In the genomic region with DNA sequence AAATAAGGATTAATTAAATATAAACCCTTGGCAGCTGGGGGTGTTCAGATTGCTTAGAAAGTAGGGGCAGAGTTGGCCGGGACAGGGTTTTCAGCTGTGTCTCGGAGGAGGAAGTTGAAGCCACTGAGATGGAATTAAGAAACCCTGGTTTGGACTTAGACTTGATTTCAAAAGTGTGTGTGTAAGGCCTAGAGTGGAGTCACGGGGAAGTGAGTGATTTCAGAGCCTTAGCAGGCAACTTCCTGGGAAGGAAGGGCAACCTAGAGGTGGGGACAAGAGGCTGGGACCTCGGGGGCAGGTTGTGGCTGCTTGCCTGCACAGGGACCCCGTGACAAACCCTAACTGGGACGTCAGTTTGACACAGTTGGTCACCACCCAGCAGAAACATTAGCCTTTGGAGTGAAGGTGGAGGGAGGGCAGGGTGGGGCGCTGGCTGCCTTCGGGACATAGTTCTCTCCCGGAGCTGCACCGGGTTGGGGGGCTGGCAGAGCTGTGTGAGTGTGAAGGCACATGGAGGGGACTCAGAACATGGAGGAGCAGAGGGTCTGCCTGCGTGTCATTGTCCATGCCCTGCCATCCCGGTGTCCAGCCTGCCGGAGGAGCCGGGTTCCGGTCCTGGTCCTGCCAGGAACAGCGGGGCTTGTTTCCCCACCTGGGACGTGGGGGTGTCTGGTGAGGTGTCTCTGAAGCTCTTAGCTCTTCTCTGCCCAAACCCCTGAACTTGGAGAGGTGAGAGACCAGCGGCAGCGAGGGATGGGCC, we compare ENCODE assay signal across 8 cellular contexts. TPM values are rescaled to one million over a fixed set of nuclear protein-coding genes. Genes with fewer than 3 reads are reported as not detected.
A peak's percentile ranks its signal among the peaks of the same experiment; 100 is the strongest.
DNase-seq lines count a peak whose midpoint lies in the region; TF ChIP-seq lines count a peak whose summit lies in the region.

No MANE protein-coding gene starts in this region.

- H3K9ac ChIP-seq in neural cell (ENCODE audit: low read length), result peak overlapping the region; percentile 82

- H3K4me2 ChIP-seq in neural cell (ENCODE audit: low read length), result peak overlapping the region; percentile 94

- peak overlapping the region; percentile 85 to 86 for H3K27ac ChIP-seq in esophagus (ENCODE audit: low read depth in 2 of 2, low read length in 1 of 2)
- no peak overlapping the region for H3K27ac ChIP-seq in neural cell (ENCODE audit: low read length)

- H3K79me2 ChIP-seq in neural cell (replicated peaks; ENCODE audit: insufficient read depth, low read length), result peaks cover 26% of the 10 kb centered on the region

- no peak for TF ChIP-seq CTCF in neural cell (IDR thresholded peaks at IDR 0.05; ENCODE audit: poor library complexity, severe bottlenecking)

- H3K4me3 ChIP-seq in esophagus (ENCODE audit: low read depth in 1 of 2, low read length in 2 of 2) (peak overlapping the region; percentile 65 to 86), neural cell (ENCODE audit: low read length) (peak overlapping the region; percentile 88)

- H3K36me3 ChIP-seq in esophagus (ENCODE audit: control insufficient read depth in 2 of 2, insufficient read depth in 2 of 2, low read length in 1 of 2), result peaks cover 0 to 5% of the 10 kb centered on the region in 2 donors
- no peaks in the 10 kb centered on the region for H3K36me3 ChIP-seq in neural cell (ENCODE audit: insufficient read depth, low read length)

- no peaks in the 10 kb centered on the region for H3F3A ChIP-seq in neural cell (ENCODE audit: insufficient read depth, low read length, poor library complexity, severe bottlenecking)

- no peak for TF ChIP-seq RAD21 in neural cell (conservative IDR thresholded peaks at IDR 0.05)

- H3K9me2 ChIP-seq in neural cell (ENCODE audit: insufficient read depth, low read length), result no peaks in the 10 kb centered on the region

- H3K4me1 ChIP-seq in esophagus (ENCODE audit: control insufficient read depth in 2 of 2, insufficient read depth in 2 of 2, low read length in 1 of 2), result peaks cover 28 to 48% of the 10 kb centered on the region in 2 donors

- H2AFZ ChIP-seq in neural cell (ENCODE audit: low read depth, low read length), result no peak overlapping the region

- DNase-seq in GM04503 (ENCODE audit: low read depth), result peak; percentile 53
- peak; percentile 94 for DNase-seq in SIG-M5 treated with dmso at 0.1 percent for 504 hours (lab: John Stamatoyannopoulos, UW; ENCODE audit: unreplicated experiment)
- no peak for DNase-seq in HUDEP-2 (lab: John Stamatoyannopoulos, UW; ENCODE audit: unreplicated experiment in 76 of 76)
- no peak for DNase-seq in stimulated activated naive CD4-positive, alpha-beta T cell treated with Interleukin-2 at 50 U/mL for 16 hours (lab: John Stamatoyannopoulos, UW)
- DNase-seq in putamen (ENCODE audit: low spot score), result no peak
- no peak for DNase-seq in mesenteric fat pad (ENCODE audit: low spot score)

- no peaks in the 10 kb centered on the region for H3K27me3 ChIP-seq in esophagus (ENCODE audit: control insufficient read depth in 1 of 2, insufficient read depth in 2 of 2, low read length in 2 of 2)
- no peaks in the 10 kb centered on the region for H3K27me3 ChIP-seq in neural cell (ENCODE audit: insufficient read depth, low read depth, low read length)

- WGBS in esophagus, 2 donors, result 42 to 53% methylated on average over 19 of the region's 19 CpGs

- no peak for TF ChIP-seq EP300 in neural cell (conservative IDR thresholded peaks at IDR 0.05; ENCODE audit: poor library complexity, severe bottlenecking)

- H3K9me3 ChIP-seq in esophagus (ENCODE audit: control insufficient read depth in 2 of 2, insufficient read depth in 1 of 2, low read depth in 1 of 2, low read length in 1 of 2), result no peaks in the 10 kb centered on the region
- no peaks in the 10 kb centered on the region for H3K9me3 ChIP-seq in neural cell (ENCODE audit: low read length)

- H4K20me1 ChIP-seq in neural cell (ENCODE audit: insufficient read depth), result peaks cover 6% of the 10 kb centered on the region

TF ChIP-seq in neural cell, 6 proteins besides CTCF, POLR2A, EP300 and RAD21:
- TF ChIP-seq, protein P1, sequence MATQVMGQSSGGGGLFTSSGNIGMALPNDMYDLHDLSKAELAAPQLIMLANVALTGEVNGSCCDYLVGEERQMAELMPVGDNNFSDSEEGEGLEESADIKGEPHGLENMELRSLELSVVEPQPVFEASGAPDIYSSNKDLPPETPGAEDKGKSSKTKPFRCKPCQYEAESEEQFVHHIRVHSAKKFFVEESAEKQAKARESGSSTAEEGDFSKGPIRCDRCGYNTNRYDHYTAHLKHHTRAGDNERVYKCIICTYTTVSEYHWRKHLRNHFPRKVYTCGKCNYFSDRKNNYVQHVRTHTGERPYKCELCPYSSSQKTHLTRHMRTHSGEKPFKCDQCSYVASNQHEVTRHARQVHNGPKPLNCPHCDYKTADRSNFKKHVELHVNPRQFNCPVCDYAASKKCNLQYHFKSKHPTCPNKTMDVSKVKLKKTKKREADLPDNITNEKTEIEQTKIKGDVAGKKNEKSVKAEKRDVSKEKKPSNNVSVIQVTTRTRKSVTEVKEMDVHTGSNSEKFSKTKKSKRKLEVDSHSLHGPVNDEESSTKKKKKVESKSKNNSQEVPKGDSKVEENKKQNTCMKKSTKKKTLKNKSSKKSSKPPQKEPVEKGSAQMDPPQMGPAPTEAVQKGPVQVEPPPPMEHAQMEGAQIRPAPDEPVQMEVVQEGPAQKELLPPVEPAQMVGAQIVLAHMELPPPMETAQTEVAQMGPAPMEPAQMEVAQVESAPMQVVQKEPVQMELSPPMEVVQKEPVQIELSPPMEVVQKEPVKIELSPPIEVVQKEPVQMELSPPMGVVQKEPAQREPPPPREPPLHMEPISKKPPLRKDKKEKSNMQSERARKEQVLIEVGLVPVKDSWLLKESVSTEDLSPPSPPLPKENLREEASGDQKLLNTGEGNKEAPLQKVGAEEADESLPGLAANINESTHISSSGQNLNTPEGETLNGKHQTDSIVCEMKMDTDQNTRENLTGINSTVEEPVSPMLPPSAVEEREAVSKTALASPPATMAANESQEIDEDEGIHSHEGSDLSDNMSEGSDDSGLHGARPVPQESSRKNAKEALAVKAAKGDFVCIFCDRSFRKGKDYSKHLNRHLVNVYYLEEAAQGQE (IDR thresholded peaks at IDR 0.05; ENCODE audit: borderline replicate concordance), result no peak
- TF ChIP-seq MXI1 (conservative IDR thresholded peaks at IDR 0.05; ENCODE audit: poor library complexity, severe bottlenecking) (no peak), TAF1 (IDR thresholded peaks at IDR 0.05; ENCODE audit: low read depth) (no peak), EZH2 (IDR thresholded peaks at IDR 0.05; ENCODE audit: borderline replicate concordance, insufficient read depth, low read length, poor library complexity, severe bottlenecking) (no peak), SMC3 (conservative IDR thresholded peaks at IDR 0.05; ENCODE audit: poor library complexity) (no peak), POLR2AphosphoS5 (IDR thresholded peaks at IDR 0.05) (no peak)

RNA-seq across cellular contexts. Expression of a gene that starts 1.8 kb away (rescaled TPM):
- polyA plus RNA-seq in esophagus (10 to 100 TPM; 59.4 to 60.1 TPM), neural cell (55.6 and 57.6 TPM in 2 replicates)
- 16.6 and 21.4 TPM in 2 replicates for polyA minus RNA-seq in neural cell
- total RNA-seq in mesenteric fat pad, result 355 TPM

RNA-seq across cellular contexts. Expression of a gene that starts 31.3 kb away (rescaled TPM):
- 10 to 100 TPM in 1 of 2 donors, 1 to 10 TPM in 1; 8.4 to 17.1 TPM for polyA plus RNA-seq in esophagus
- 46.6 and 50.8 TPM in 2 replicates for polyA plus RNA-seq in neural cell
- polyA minus RNA-seq in neural cell, result 34.0 and 40.9 TPM in 2 replicates
- 25.5 TPM for total RNA-seq in mesenteric fat pad

Comparison
In these comparisons a context has a peak if more than half of its experiments do, and no peak if none do; other contexts are left out.
1. DNase-seq: peak in GM04503 (single experiment) and SIG-M5 treated with dmso at 0.1 percent for 504 hours (single experiment); none in HUDEP-2 (0 of 76), stimulated activated naive CD4-positive, alpha-beta T cell treated with Interleukin-2 at 50 U/mL for 16 hours (single experiment), putamen (single experiment) and mesenteric fat pad (single experiment).